In genomic region chr16:67216612-67217490, GRCh38 we compare ENCODE assay signal across 9 cellular contexts. TPM values are rescaled to one million over a fixed set of nuclear protein-coding genes. Genes with fewer than 3 reads are reported as not detected.
DNase-seq lines count a peak whose midpoint lies in the region; ATAC-seq lines count a peak whose summit lies in the region.
"Had no signal": no experiment of that assay in that cellular context is flagged by ENCODE, and none has a peak within 500 bp of the region (broad histone marks: within the 10 kb centered on the region; RNA-seq: fewer than 3 reads in every experiment).

No MANE protein-coding gene starts in this region.

- no CpG with 5 or more reads among the region's 18 CpGs for WGBS in trophoblast cell (ENCODE audit: extremely low coverage, insufficient coverage, insufficient read length)

- H3K4me2 ChIP-seq in trophoblast cell (ENCODE audit: low read length) = no peak overlapping the region

- no peak overlapping the region for H3K4ac ChIP-seq in trophoblast cell (ENCODE audit: low read depth, low read length)

- no peak overlapping the region for H2AK5ac ChIP-seq in trophoblast cell (ENCODE audit: low read length)

- H3K36me3 ChIP-seq in trophoblast cell (ENCODE audit: control insufficient read depth in 1 of 2, insufficient read depth in 2 of 2, low read length in 2 of 2) = no peaks in the 10 kb centered on the region
- H3K36me3 ChIP-seq: brain microvascular endothelial cell had no signal

- H3K27me3 Mint-ChIP-seq in T-helper 17 cell = no peaks in the 10 kb centered on the region
- H3K27me3 Mint-ChIP-seq: stimulated activated naive CD8-positive, alpha-beta T cell treated with anti-CD3 and anti-CD28 coated beads, Interleukin-15, amount 100 ng/mL, for 72 hours had no signal

- no peak overlapping the region for H4K8ac ChIP-seq in trophoblast cell (ENCODE audit: low read depth, low read length)

- no peak overlapping the region for H3K4me3 ChIP-seq in trophoblast cell (ENCODE audit: low read depth, low read length)

- H3K4me3 Mint-ChIP-seq in T-helper 17 cell = no peak overlapping the region
- H3K4me3 Mint-ChIP-seq: stimulated activated naive CD8-positive, alpha-beta T cell treated with anti-CD3 and anti-CD28 coated beads, Interleukin-15, amount 100 ng/mL, for 72 hours had no signal

- H3K4me1 Mint-ChIP-seq in T-helper 17 cell = peaks cover 17% of the 10 kb centered on the region
- H3K4me1 Mint-ChIP-seq: stimulated activated naive CD8-positive, alpha-beta T cell treated with anti-CD3 and anti-CD28 coated beads, Interleukin-15, amount 100 ng/mL, for 72 hours had no signal

- peaks cover 6% of the 10 kb centered on the region for H3K79me1 ChIP-seq in trophoblast cell (ENCODE audit: low read length)

- H2BK5ac ChIP-seq in trophoblast cell (ENCODE audit: low read depth, low read length, poor library complexity) = no peak overlapping the region

- H2AFZ ChIP-seq in trophoblast cell (ENCODE audit: insufficient read depth, low read length, poor library complexity) = no peak overlapping the region

- H3K18ac ChIP-seq in trophoblast cell (ENCODE audit: low read length) = no peak overlapping the region

- peaks cover 5% of the 10 kb centered on the region for H3K36me3 Mint-ChIP-seq in T-helper 17 cell (ENCODE audit: low read depth)

- no peaks in the 10 kb centered on the region for H3K9me3 ChIP-seq in T-helper 17 cell (ENCODE audit: control insufficient read depth, low read length, poor library complexity, severe bottlenecking)
- no peaks in the 10 kb centered on the region for H3K9me3 ChIP-seq in trophoblast cell (ENCODE audit: insufficient read depth, low read depth, low read length)

- H3K27ac ChIP-seq in trophoblast cell (ENCODE audit: low read depth, low read length) = no peak overlapping the region
- H3K27ac ChIP-seq: brain microvascular endothelial cell had no signal

- no peak overlapping the region for H3K9ac ChIP-seq in trophoblast cell (ENCODE audit: low read length)

- no peak for ATAC-seq in T-helper 17 cell
- ATAC-seq in GM18519 (IDR thresholded peaks at IDR 0.05; ENCODE audit: low FRiP score, unreplicated experiment) = no peak
- ATAC-seq in GM21381 (IDR thresholded peaks at IDR 0.05; ENCODE audit: unreplicated experiment) = no peak
- ATAC-seq: stimulated activated naive CD8-positive, alpha-beta T cell treated with anti-CD3 and anti-CD28 coated beads, Interleukin-15, amount 100 ng/mL, for 72 hours had no signal

- no peak overlapping the region for H2BK12ac ChIP-seq in trophoblast cell (ENCODE audit: low read length)

- H3K27me3 ChIP-seq in trophoblast cell (ENCODE audit: insufficient read depth, low read length) = no peaks in the 10 kb centered on the region
- H3K27me3 ChIP-seq: brain microvascular endothelial cell had no signal

- no peak overlapping the region for H4K12ac ChIP-seq in trophoblast cell (ENCODE audit: low read depth, low read length)

- peak; percentile 69 for DNase-seq in Ammon's horn (ENCODE audit: low spot score)
- no peak for DNase-seq in T-helper 17 cell
- peak; percentile 25 for DNase-seq in inferior parietal cortex (ENCODE audit: extremely low spot score)
- no peak for DNase-seq in trophoblast cell
- DNase-seq: brain microvascular endothelial cell; stimulated activated naive CD8-positive, alpha-beta T cell treated with anti-CD3 and anti-CD28 coated beads, Interleukin-15, amount 100 ng/mL, for 72 hours had no signal

- H3K4me1 ChIP-seq in trophoblast cell (ENCODE audit: control insufficient read depth in 1 of 2, insufficient read depth in 2 of 2, low read length in 2 of 2) = peaks cover 8 to 9% of the 10 kb centered on the region in 2 experiments

- H3K27ac Mint-ChIP-seq in T-helper 17 cell = peak overlapping the region; percentile 56

- H4K91ac ChIP-seq in trophoblast cell (ENCODE audit: low read depth, low read length) = no peak overlapping the region

- H2BK120ac ChIP-seq in trophoblast cell (ENCODE audit: insufficient read depth, low read length, poor library complexity) = no peak overlapping the region

- H3K23ac ChIP-seq in trophoblast cell (ENCODE audit: low read length) = no peak overlapping the region

- H3K14ac ChIP-seq in trophoblast cell (ENCODE audit: low read length) = no peak overlapping the region

- H3K79me2 ChIP-seq in trophoblast cell (ENCODE audit: control insufficient read depth, insufficient read depth, low read length, poor library complexity) = peaks cover 2% of the 10 kb centered on the region

RNA-seq across cellular contexts. Expression of gene TMEM208, which starts 10.1 kb away (rescaled TPM):
- 10 to 100 TPM; 27.9 to 28.2 TPM for total RNA-seq in T-helper 17 cell
- 44.5 and 47.1 TPM in 2 replicates for polyA plus RNA-seq in trophoblast cell (2013)

RNA-seq across cellular contexts. Expression of gene ELMO3, which starts 17.9 kb away (rescaled TPM):
- 1 to 10 TPM; 2.4 TPM for total RNA-seq in T-helper 17 cell
- polyA plus RNA-seq in trophoblast cell (2013) = 2.8 and 3.1 TPM in 2 replicates

RNA-seq across cellular contexts. Expression of gene E2F4, which starts 24.9 kb away (rescaled TPM):
- 10 to 100 TPM; 64.6 to 75.1 TPM for total RNA-seq in T-helper 17 cell
- polyA plus RNA-seq in trophoblast cell (2013) = 33.7 and 35.5 TPM in 2 replicates

RNA-seq across cellular contexts. Expression of gene EXOC3L1, which starts 26.9 kb away (rescaled TPM):
- not detected for total RNA-seq in T-helper 17 cell
- polyA plus RNA-seq in trophoblast cell (2013) = 0.21 and 0.33 TPM in 2 replicates
- total RNA-seq: fibroblast of villous mesenchyme had no signal

RNA-seq across cellular contexts. Expression of gene FHOD1, which starts 30.4 kb away (rescaled TPM):
- total RNA-seq in T-helper 17 cell = 10 to 100 TPM; 45.1 to 48.6 TPM
- 15.3 and 16.6 TPM in 2 replicates for polyA plus RNA-seq in trophoblast cell (2013)

Comparison
In these comparisons a context has a peak if more than half of its experiments do, and no peak if none do; other contexts are left out.
1. DNase-seq: peak in Ammon's horn (single experiment) and inferior parietal cortex (single experiment); none in T-helper 17 cell (0 of 3) and trophoblast cell (0 of 2).